In the genomic region with DNA sequence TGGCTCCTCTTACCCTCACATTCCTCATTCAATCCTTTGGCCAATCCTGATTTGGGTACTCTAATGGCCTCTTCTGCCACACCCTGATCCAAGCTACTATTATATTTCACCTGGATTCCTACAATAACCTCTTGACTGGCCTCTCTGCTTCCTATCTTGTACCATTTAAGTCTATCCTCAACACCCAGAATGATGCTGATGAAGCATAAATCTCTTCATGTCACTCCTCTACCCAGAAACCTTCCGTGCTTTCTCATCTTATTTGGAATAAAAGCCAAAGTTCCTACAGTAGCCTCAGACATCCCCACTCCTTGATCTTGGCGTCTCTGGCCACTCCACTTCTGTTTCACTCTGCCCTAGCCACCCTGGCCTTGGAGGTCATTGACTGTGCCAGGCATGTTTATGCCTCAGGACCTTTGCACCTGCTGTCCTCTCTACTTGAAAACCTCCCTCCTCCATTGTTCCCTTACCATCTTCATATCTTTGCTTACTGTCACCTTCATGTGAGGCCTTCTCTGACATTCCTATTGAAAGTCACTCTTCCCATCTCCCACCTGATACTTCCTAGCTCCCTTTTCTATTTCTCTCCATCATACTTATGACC, we compare ENCODE assay signal across 7 cellular contexts. TPM values are rescaled to one million over a fixed set of nuclear protein-coding genes. Genes with fewer than 3 reads are reported as not detected.
"Had no signal": no experiment of that assay in that cellular context is flagged by ENCODE, and none has a peak within 500 bp of the region (broad histone marks: within the 10 kb centered on the region; RNA-seq: fewer than 3 reads in every experiment).

No MANE protein-coding gene starts in this region.

- H3K4me3 Mint-ChIP-seq: GM23338, IgD-negative memory B cell had no signal

- H2AFZ ChIP-seq: GM23338 had no signal

- H3K4me1 ChIP-seq: HAP-1 had no signal

- H3K36me3 ChIP-seq: HAP-1 had no signal

- H3K4me1 Mint-ChIP-seq: IgD-negative memory B cell had no signal

- H3K36me3 Mint-ChIP-seq: IgD-negative memory B cell had no signal

- ATAC-seq: GM23338, HCT116 had no signal

- H3K27ac Mint-ChIP-seq: GM23338, IgD-negative memory B cell had no signal

- H3K4me2 ChIP-seq: GM23338 had no signal

- H3K4me3 ChIP-seq: GM23338, HAP-1 had no signal

- H3K9me3 ChIP-seq: HAP-1 had no signal

- DNase-seq: H7, KG1 had no signal

- H3K27ac ChIP-seq: HL-60 had no signal

RNA-seq across cellular contexts. Expression of gene NRXN3, which starts 46.4 kb away (rescaled TPM):
- polyA plus RNA-seq: IgD-negative memory B cell had no signal
